13 cellular contexts compared by ENCODE assay signal in the genomic region with DNA sequence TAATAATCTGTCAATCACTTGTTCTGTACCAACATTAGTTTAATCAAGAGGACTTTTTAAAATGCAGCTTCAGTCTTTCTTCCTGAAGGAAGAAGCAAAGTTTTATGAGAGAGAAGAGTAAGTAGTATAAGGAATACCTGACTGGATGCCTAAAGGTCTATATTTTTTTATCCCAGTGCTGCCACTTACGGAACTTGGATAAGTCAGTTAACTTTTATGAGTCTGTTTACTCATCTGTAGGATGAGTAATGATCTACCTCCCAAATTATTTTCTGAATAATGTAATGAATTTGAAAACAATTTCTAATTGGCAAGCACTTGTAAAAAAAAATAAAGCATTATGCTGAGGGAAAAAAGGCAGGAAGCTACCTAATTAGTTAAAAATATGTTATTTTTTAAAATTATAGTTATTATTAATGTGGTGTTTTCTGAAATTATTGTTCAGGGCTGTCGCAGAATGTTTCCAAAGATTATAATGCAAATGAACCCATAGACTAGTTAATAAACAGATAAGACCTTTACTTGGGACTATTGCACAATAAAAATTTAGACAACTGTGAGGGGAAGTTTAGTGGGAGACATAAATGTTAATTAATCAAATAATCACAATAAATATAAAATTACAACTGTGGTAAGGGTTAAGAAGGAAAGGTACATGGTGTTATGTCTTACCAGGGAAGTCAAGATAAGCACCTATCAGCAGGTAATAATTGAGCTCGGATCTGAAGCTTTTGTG. TPM values are rescaled to one million over a fixed set of nuclear protein-coding genes. Genes with fewer than 3 reads are reported as not detected.
DNase-seq lines count a peak whose midpoint lies in the region; ATAC-seq, FAIRE-seq and TF ChIP-seq lines count a peak whose summit lies in the region.
"Had no signal": no experiment of that assay in that cellular context is flagged by ENCODE, and none has a peak within 500 bp of the region (broad histone marks: within the 10 kb centered on the region; RNA-seq: fewer than 3 reads in every experiment).

No MANE protein-coding gene starts in this region.

- H3K27ac ChIP-seq in GM23248 = no peak overlapping the region
- H3K27ac ChIP-seq in PC-3 (ENCODE audit: low read length) = no peak overlapping the region
- H3K27ac ChIP-seq: BLaER1, KMS-11 had no signal

- no peaks in the 10 kb centered on the region for H3K27me3 Mint-ChIP-seq in activated CD4-positive, alpha-beta T cell treated with anti-CD3 and anti-CD28 coated beads, Interleukin-2, amount 10 ng/mL, durations not matched to agents 7 days and 5 days
- H3K27me3 Mint-ChIP-seq: CD8-positive, alpha-beta memory T cell had no signal

- intact Hi-C loops in PC-3 (cut with micrococcal nuclease) = no loop called here

- H3K4me3 ChIP-seq in GM23248 (no peak overlapping the region), PC-3 (ENCODE audit: low read length) (no peak overlapping the region)
- H3K4me3 ChIP-seq: BLaER1 had no signal

- no peaks in the 10 kb centered on the region for H3K9me3 ChIP-seq in GM23248 (ENCODE audit: low read depth)
- H3K9me3 ChIP-seq in PC-3 (ENCODE audit: low read length) = no peaks in the 10 kb centered on the region
- H3K9me3 ChIP-seq: BLaER1, Caco-2 had no signal

- H3K79me2 ChIP-seq in GM23248 (ENCODE audit: insufficient read depth) = peaks cover 75% of the 10 kb centered on the region
- peaks cover 27% of the 10 kb centered on the region for H3K79me2 ChIP-seq in PC-3 (ENCODE audit: low read length)

- H3K4me3 Mint-ChIP-seq in activated CD4-positive, alpha-beta T cell treated with anti-CD3 and anti-CD28 coated beads, Interleukin-2, amount 10 ng/mL, durations not matched to agents 7 days and 5 days = no peak overlapping the region

- ATAC-seq in PC-3 (peak; percentile 84), HG02938 (IDR thresholded peaks at IDR 0.05; ENCODE audit: unreplicated experiment) (no peak), GM21529 (IDR thresholded peaks at IDR 0.05; ENCODE audit: unreplicated experiment) (no peak)

- H3K9me2 ChIP-seq in GM23248 (ENCODE audit: insufficient read depth) (no peaks in the 10 kb centered on the region), PC-3 (replicated peaks; ENCODE audit: low read length) (no peaks in the 10 kb centered on the region)

- CTCF ChIA-PET in PC-3 (lab: Charles Lee) = no interaction called here
- CTCF ChIA-PET in activated CD4-positive, alpha-beta T cell treated with anti-CD3 and anti-CD28 coated beads, Interleukin-2, amount 10 ng/mL, durations not matched to agents 7 days and 5 days (lab: Charles Lee) = interaction anchor here (0.9 to 1.0 kb wide), 2 partner anchors 8 to 103 kb away, joined by 3 to 8 read pairs; no protein-coding TSS in a partner anchor

- in situ Hi-C loops in GM23248 (cut with MboI) = no loop called here

- no peak overlapping the region for H3K9ac ChIP-seq in GM23248
- H3K9ac ChIP-seq in PC-3 (ENCODE audit: low read length) = no peak overlapping the region
- H3K9ac ChIP-seq: BLaER1, KMS-11 had no signal

- no peak overlapping the region for H3K27ac Mint-ChIP-seq in activated CD4-positive, alpha-beta T cell treated with anti-CD3 and anti-CD28 coated beads, Interleukin-2, amount 10 ng/mL, durations not matched to agents 7 days and 5 days

- peaks cover 28% of the 10 kb centered on the region for H3K4me1 Mint-ChIP-seq in activated CD4-positive, alpha-beta T cell treated with anti-CD3 and anti-CD28 coated beads, Interleukin-2, amount 10 ng/mL, durations not matched to agents 7 days and 5 days

- DNase-seq in EL (peak; percentile 15), GM23248 (peak; percentile 40), PC-3 (peak; percentile 51)
- DNase-seq in activated CD4-positive, alpha-beta T cell treated with anti-CD3 and anti-CD28 coated beads, Interleukin-2, amount 10 ng/mL, durations not matched to agents 7 days and 5 days = no peak
- DNase-seq: AML-193; Caco-2; CD8-positive, alpha-beta memory T cell; H7 had no signal

- BruUV-seq in PC-3 (replicated peaks; lab: Mats Ljungman, UMichigan) = no TSS peak

- H3K4me1 ChIP-seq in GM23248 (ENCODE audit: insufficient read depth) (peaks cover 8% of the 10 kb centered on the region; the same call in 1 of the 2 replicates), PC-3 (ENCODE audit: insufficient read depth, low read length) (peaks cover 12% of the 10 kb centered on the region; the same call in 1 of the 2 replicates)
- H3K4me1 ChIP-seq: Caco-2 had no signal

- TF ChIP-seq CTCF in PC-3 (conservative IDR thresholded peaks at IDR 0.05; ENCODE audit: low read depth, low read length) = no peak

- H3K4me2 ChIP-seq in GM23248 (ENCODE audit: unreplicated experiment) (no peak overlapping the region), PC-3 (ENCODE audit: low read length) (0 out of 2 replicates have a peak overlapping the region, but pooled peaks have one; percentile 2)
- H3K4me2 ChIP-seq: BLaER1, KMS-11 had no signal

- peak; percentile 41 for FAIRE-seq in islet of Langerhans (lab: Jason Lieb, UNC)

- H3K36me3 Mint-ChIP-seq in activated CD4-positive, alpha-beta T cell treated with anti-CD3 and anti-CD28 coated beads, Interleukin-2, amount 10 ng/mL, durations not matched to agents 7 days and 5 days (ENCODE audit: low read depth) = peaks cover 31% of the 10 kb centered on the region

- H3F3A ChIP-seq in GM23248 (ENCODE audit: insufficient read depth) (no peaks in the 10 kb centered on the region), PC-3 (ENCODE audit: low read length, unreplicated experiment) (no peaks in the 10 kb centered on the region)

- no peak overlapping the region for H2AFZ ChIP-seq in GM23248
- H2AFZ ChIP-seq in PC-3 (ENCODE audit: low read length) = no peak overlapping the region

- no peaks in the 10 kb centered on the region for H3K9me3 Mint-ChIP-seq in activated CD4-positive, alpha-beta T cell treated with anti-CD3 and anti-CD28 coated beads, Interleukin-2, amount 10 ng/mL, durations not matched to agents 7 days and 5 days
- H3K9me3 Mint-ChIP-seq: CD8-positive, alpha-beta memory T cell had no signal

- H3K36me3 ChIP-seq in GM23248 (ENCODE audit: low read depth) (peaks cover 16% of the 10 kb centered on the region; the same call in 1 of the 2 replicates), PC-3 (ENCODE audit: low read depth, low read length) (peaks cover 4% of the 10 kb centered on the region; the same call in 1 of the 2 replicates)

- H3K27me3 ChIP-seq in GM23248 (replicated peaks; ENCODE audit: insufficient read depth) = no peaks in the 10 kb centered on the region
- no peaks in the 10 kb centered on the region for H3K27me3 ChIP-seq in PC-3 (ENCODE audit: low read length)
- H3K27me3 ChIP-seq: BLaER1 had no signal

- 84 to 90% methylated on average over 3 of the region's 3 CpGs for WGBS in GM23248 (ENCODE audit: low coverage in 1 of 2, low lambda C conversion rate in 2 of 2, missing lambda C conversion rate in 2 of 2), 2 experiments

- no peaks in the 10 kb centered on the region for H4K20me1 ChIP-seq in GM23248 (ENCODE audit: insufficient read depth)
- H4K20me1 ChIP-seq in PC-3 (ENCODE audit: low read length) = no peaks in the 10 kb centered on the region

- POLR2A ChIA-PET in PC-3 (lab: Charles Lee; ENCODE audit: unreplicated experiment) = interaction anchor here (0.5 to 0.7 kb wide), 2 partner anchors 70 to 129 kb away, joined by 10 to 12 read pairs; no protein-coding TSS in a partner anchor
- POLR2A ChIA-PET in activated CD4-positive, alpha-beta T cell treated with anti-CD3 and anti-CD28 coated beads, Interleukin-2, amount 10 ng/mL, durations not matched to agents 7 days and 5 days (lab: Charles Lee) = no interaction called here

RNA-seq across cellular contexts. Expression of gene SLK, which starts 24.6 kb away (rescaled TPM):
- total RNA-seq in GM23248 (2014; rRNA removed; shearing (Covaris generic)) = 37.1 and 37.3 TPM in 2 replicates
- 6.6 and 6.8 TPM in 2 replicates for polyA plus RNA-seq in GM23248 (2016; fragmentation: Nextera tagmentation; extraction: Ambion mirVana)
- 17.3 and 20.2 TPM in 2 replicates for total RNA-seq in PC-3 (2014; rRNA removed)
- total RNA-seq in activated CD4-positive, alpha-beta T cell treated with anti-CD3 and anti-CD28 coated beads, Interleukin-2, amount 10 ng/mL, durations not matched to agents 7 days and 5 days = 10 to 100 TPM; 31.5 to 32.4 TPM
